Comparison of ENCODE assay signal across 13 cellular contexts in the genomic region with DNA sequence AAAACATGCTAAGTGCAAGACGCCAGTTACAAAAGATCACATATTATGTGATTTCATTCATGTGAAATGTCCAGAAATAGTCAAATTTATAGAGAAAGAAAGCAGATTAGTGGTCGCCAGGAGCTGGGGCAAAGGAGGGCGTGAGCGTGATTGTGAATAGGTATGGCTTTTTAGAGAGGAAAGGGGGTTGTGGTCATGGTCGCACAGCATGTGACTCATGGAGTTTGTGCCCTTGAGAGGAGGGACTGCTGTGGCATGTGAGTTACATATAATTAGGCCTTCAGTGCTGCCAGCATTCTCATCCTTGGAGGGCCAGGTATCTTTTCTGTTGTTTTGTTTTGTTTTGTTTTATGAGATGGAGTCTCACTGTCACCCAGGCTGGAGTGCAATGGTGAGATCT. TPM values are rescaled to one million over a fixed set of nuclear protein-coding genes. Genes with fewer than 3 reads are reported as not detected.
A peak's percentile ranks its signal among the peaks of the same experiment; 100 is the strongest.
DNase-seq lines count a peak whose midpoint lies in the region; ATAC-seq and TF ChIP-seq lines count a peak whose summit lies in the region.
"Had no signal": no experiment of that assay in that cellular context is flagged by ENCODE, and none has a peak within 500 bp of the region (broad histone marks: within the 10 kb centered on the region; RNA-seq: fewer than 3 reads in every experiment).

No MANE protein-coding gene starts in this region.

- H3K27me3 ChIP-seq in skeletal muscle tissue (ENCODE audit: control insufficient read depth in 3 of 3, insufficient read depth in 3 of 3, low read length in 3 of 3): no peaks in the 10 kb centered on the region
- peaks cover 0 to 4% (median 0%) of the 10 kb centered on the region in 4 donors for H3K27me3 ChIP-seq in upper lobe of left lung

- peaks cover 47% of the 10 kb centered on the region for H3K27me3 Mint-ChIP-seq in activated T-cell treated with anti-CD3 and anti-CD28 coated beads, Interleukin-2, amount 50 U/mL, for 72 hours (ENCODE audit: low read depth)
- H3K27me3 Mint-ChIP-seq in activated T-cell treated with anti-CD3 and anti-CD28 coated beads, Interleukin-2, amount 50 U/mL, for 24 hours: peaks cover 50% of the 10 kb centered on the region
- peaks cover 9 to 16% (median 10%) of the 10 kb centered on the region in 3 donors for H3K27me3 Mint-ChIP-seq in immature natural killer cell (ENCODE audit: low read depth in 3 of 3)

- H3K9me3 ChIP-seq in skeletal muscle tissue (ENCODE audit: control insufficient read depth in 3 of 3, low read length in 3 of 3): no peaks in the 10 kb centered on the region
- no peaks in the 10 kb centered on the region for H3K9me3 ChIP-seq in upper lobe of left lung

- peaks cover 8% of the 10 kb centered on the region for H3K4me1 Mint-ChIP-seq in activated T-cell treated with anti-CD3 and anti-CD28 coated beads, Interleukin-2, amount 50 U/mL, for 72 hours (ENCODE audit: low read depth)
- peaks cover 5% of the 10 kb centered on the region for H3K4me1 Mint-ChIP-seq in activated T-cell treated with anti-CD3 and anti-CD28 coated beads, Interleukin-2, amount 50 U/mL, for 24 hours (ENCODE audit: low read depth)
- H3K4me1 Mint-ChIP-seq in immature natural killer cell: peaks cover 5 to 6% of the 10 kb centered on the region in 2 donors

- no peak overlapping the region for H3K9ac ChIP-seq in skeletal muscle tissue (ENCODE audit: low read depth in 1 of 3, low read length in 3 of 3)
- H3K9ac ChIP-seq: parathyroid adenoma had no signal

- TF ChIP-seq CTCF in VCaP (conservative IDR thresholded peaks at IDR 0.05): no peak
- no peak for TF ChIP-seq CTCF in upper lobe of left lung (IDR thresholded peaks at IDR 0.05)

- ATAC-seq in activated T-cell treated with anti-CD3 and anti-CD28 coated beads, Interleukin-2, amount 50 U/mL, for 72 hours (replicated peaks in 1 of 2): peak; percentile 35 to 48
- ATAC-seq in upper lobe of left lung (ENCODE audit: low FRiP score in 2 of 2) (no peak), HG03196 (IDR thresholded peaks at IDR 0.05; ENCODE audit: unreplicated experiment) (no peak)

- 89 to 94% methylated on average over 5 of the region's 5 CpGs for WGBS in upper lobe of left lung, 2 donors

- peak overlapping the region; percentile 58 for H3K27ac ChIP-seq in VCaP
- peak overlapping the region; percentile 32 for H3K27ac ChIP-seq in skeletal muscle tissue (ENCODE audit: low read depth, low read length)
- H3K27ac ChIP-seq in upper lobe of left lung: no peak overlapping the region
- H3K27ac ChIP-seq: epithelial cell of prostate, parathyroid adenoma had no signal

- H3K4me3 ChIP-seq in skeletal muscle tissue (ENCODE audit: low read length in 3 of 3) (no peak overlapping the region), upper lobe of left lung (no peak overlapping the region)

- H3K9me3 Mint-ChIP-seq in activated T-cell treated with anti-CD3 and anti-CD28 coated beads, Interleukin-2, amount 50 U/mL, for 72 hours: no peaks in the 10 kb centered on the region
- no peaks in the 10 kb centered on the region for H3K9me3 Mint-ChIP-seq in activated T-cell treated with anti-CD3 and anti-CD28 coated beads, Interleukin-2, amount 50 U/mL, for 24 hours
- no peaks in the 10 kb centered on the region for H3K9me3 Mint-ChIP-seq in immature natural killer cell

- TF ChIP-seq POLR2A in upper lobe of left lung (IDR thresholded peaks at IDR 0.05): no peak

- no peak for TF ChIP-seq EP300 in upper lobe of left lung (IDR thresholded peaks at IDR 0.05)

- DNase-seq in activated T-cell treated with anti-CD3 and anti-CD28 coated beads, Interleukin-2, amount 50 U/mL, for 72 hours: no peak
- no peak for DNase-seq in activated T-cell treated with anti-CD3 and anti-CD28 coated beads, Interleukin-2, amount 50 U/mL, for 24 hours
- DNase-seq in immature natural killer cell (no peak), upper lobe of left lung (no peak), ecto neural progenitor cell (ENCODE audit: low spot score) (no peak)
- DNase-seq: GDM1, NCI-H2029 treated with DMSO at 0.1 percent for 48 hours, RPMI8226 had no signal

- H3K4me1 ChIP-seq in skeletal muscle tissue (ENCODE audit: control insufficient read depth in 3 of 3, insufficient read depth in 3 of 3, low read length in 3 of 3): peaks cover 34 to 42% (median 41%) of the 10 kb centered on the region in 3 donors
- H3K4me1 ChIP-seq in upper lobe of left lung: peaks cover 22 to 53% (median 41%) of the 10 kb centered on the region in 4 donors

- H3K27ac Mint-ChIP-seq in activated T-cell treated with anti-CD3 and anti-CD28 coated beads, Interleukin-2, amount 50 U/mL, for 72 hours: no peak overlapping the region
- no peak overlapping the region for H3K27ac Mint-ChIP-seq in activated T-cell treated with anti-CD3 and anti-CD28 coated beads, Interleukin-2, amount 50 U/mL, for 24 hours
- no peak overlapping the region for H3K27ac Mint-ChIP-seq in immature natural killer cell

- H3K36me3 Mint-ChIP-seq in activated T-cell treated with anti-CD3 and anti-CD28 coated beads, Interleukin-2, amount 50 U/mL, for 72 hours (ENCODE audit: insufficient read depth in 2 of 2): peaks cover 0 to 2% of the 10 kb centered on the region in 2 donors
- H3K36me3 Mint-ChIP-seq in activated T-cell treated with anti-CD3 and anti-CD28 coated beads, Interleukin-2, amount 50 U/mL, for 24 hours (ENCODE audit: low read depth): no peaks in the 10 kb centered on the region
- no peaks in the 10 kb centered on the region for H3K36me3 Mint-ChIP-seq in immature natural killer cell

- H3K36me3 ChIP-seq in skeletal muscle tissue (ENCODE audit: control insufficient read depth in 3 of 3, insufficient read depth in 3 of 3, low read length in 3 of 3): no peaks in the 10 kb centered on the region
- H3K36me3 ChIP-seq in upper lobe of left lung: no peaks in the 10 kb centered on the region

- H3K4me3 Mint-ChIP-seq in activated T-cell treated with anti-CD3 and anti-CD28 coated beads, Interleukin-2, amount 50 U/mL, for 72 hours: peak overlapping the region; percentile 7 to 60
- no peak overlapping the region for H3K4me3 Mint-ChIP-seq in activated T-cell treated with anti-CD3 and anti-CD28 coated beads, Interleukin-2, amount 50 U/mL, for 24 hours
- peak overlapping the region; percentile 22 to 69 (median 45) for H3K4me3 Mint-ChIP-seq in immature natural killer cell

RNA-seq across cellular contexts. Expression of a gene that starts 21.2 kb away (rescaled TPM):
- 100 to 1,000 TPM; 138 to 151 TPM for total RNA-seq in activated T-cell treated with anti-CD3 and anti-CD28 coated beads, Interleukin-2, amount 50 U/mL, for 72 hours
- 10 to 100 TPM; 23.3 to 54.5 (median 52.5) TPM for polyA plus RNA-seq in immature natural killer cell
- 110 TPM for total RNA-seq in skeletal muscle tissue
- 100 to 1,000 TPM in 4 of 6 donors, 10 to 100 TPM in 2; 48.5 to 128 (median 110) TPM for total RNA-seq in upper lobe of left lung

RNA-seq across cellular contexts. Expression of a gene that starts 24.6 kb away (rescaled TPM):
- 1 to 10 TPM; 1.2 to 1.7 TPM for total RNA-seq in activated T-cell treated with anti-CD3 and anti-CD28 coated beads, Interleukin-2, amount 50 U/mL, for 72 hours
- polyA plus RNA-seq in immature natural killer cell: under 1 TPM in 2 of 3 donors, not detected in 1; 0.35 to 0.84 TPM
- 34.4 TPM for total RNA-seq in skeletal muscle tissue
- 10 to 100 TPM in 2 of 6 donors, 1 to 10 TPM in 4; 8.0 to 19.1 (median 8.4) TPM for total RNA-seq in upper lobe of left lung

Comparison
In these comparisons a context has a peak if more than half of its experiments do, and no peak if none do; other contexts are left out.
1. ATAC-seq: peak in activated T-cell treated with anti-CD3 and anti-CD28 coated beads, Interleukin-2, amount 50 U/mL, for 72 hours (2 of 2); none in upper lobe of left lung (0 of 2) and HG03196 (single experiment).
2. H3K27ac ChIP-seq: peak in VCaP (single experiment) and skeletal muscle tissue (single experiment); none in upper lobe of left lung (0 of 4).